In the genomic region with DNA sequence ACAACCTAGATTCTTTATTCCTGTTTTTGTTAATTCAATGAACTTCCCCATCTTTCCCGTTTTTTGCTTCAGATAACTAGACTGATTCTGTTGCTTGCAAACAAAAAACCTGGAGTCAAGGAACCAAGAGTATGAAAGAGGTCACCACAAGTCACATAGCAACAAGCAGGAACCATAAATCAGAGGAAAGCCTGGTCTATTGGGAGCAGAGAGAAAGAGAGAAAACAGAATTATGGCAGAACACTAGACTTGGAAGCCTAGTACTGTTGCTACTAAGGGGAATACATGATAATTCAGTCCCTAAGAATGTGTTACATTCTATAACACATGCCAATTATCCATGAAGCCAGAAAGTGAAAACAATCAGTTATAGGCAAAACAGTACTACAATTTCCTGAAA, we compare ENCODE assay signal across 15 cellular contexts.
A peak's percentile ranks its signal among the peaks of the same experiment; 100 is the strongest.
DNase-seq lines count a peak whose midpoint lies in the region; ATAC-seq and TF ChIP-seq lines count a peak whose summit lies in the region.
"Had no signal": no experiment of that assay in that cellular context is flagged by ENCODE, and none has a peak within 500 bp of the region (broad histone marks: within the 10 kb centered on the region; RNA-seq: fewer than 3 reads in every experiment).

No MANE protein-coding gene starts in this region.

- no peak overlapping the region for H2AFZ ChIP-seq in OCI-LY1 (ENCODE audit: low read length)

- no peaks in the 10 kb centered on the region for H3K27me3 ChIP-seq in OCI-LY1 (ENCODE audit: insufficient read depth, low read length)
- H3K27me3 ChIP-seq in neutrophil: no peaks in the 10 kb centered on the region

- H3K9me3 ChIP-seq in OCI-LY1 (ENCODE audit: low read length) (peaks cover 13% of the 10 kb centered on the region; the same call in 1 of the 2 replicates), neutrophil (no peaks in the 10 kb centered on the region)

- H3K9me2 ChIP-seq in OCI-LY1 (ENCODE audit: low read depth, low read length): no peaks in the 10 kb centered on the region

- no peak for TF ChIP-seq CTCF in OCI-LY1 (IDR thresholded peaks at IDR 0.05; ENCODE audit: low read length)
- TF ChIP-seq CTCF in fibroblast of mammary gland (conservative IDR thresholded peaks at IDR 0.05; ENCODE audit: control insufficient read depth, insufficient read depth, low read depth, low read length): no peak
- TF ChIP-seq CTCF in neutrophil (IDR thresholded peaks at IDR 0.05): no peak

- H3K4me3 ChIP-seq in OCI-LY1 (ENCODE audit: low read depth, low read length, poor library complexity, severe bottlenecking) (no peak overlapping the region), fibroblast of mammary gland (ENCODE audit: control insufficient read depth, low read depth, low read length) (no peak overlapping the region), neutrophil (ENCODE audit: low read depth in 1 of 2, low read length in 1 of 2) (no peak overlapping the region)

- peaks cover 98% of the 10 kb centered on the region for H3K79me2 ChIP-seq in OCI-LY1 (ENCODE audit: insufficient read depth, low read length)

- peak; percentile 40 for DNase-seq in CD1c-positive myeloid dendritic cell (ENCODE audit: extremely low spot score)
- DNase-seq in fibroblast of mammary gland (ENCODE audit: low read depth): peak; percentile 37
- DNase-seq in 8988T: no peak
- DNase-seq in NCI-H1092 (lab: John Stamatoyannopoulos, UW): no peak
- DNase-seq in effector CD4-positive, alpha-beta T cell: no peak
- DNase-seq: activated CD4-positive, alpha-beta T cell treated with anti-CD3 and anti-CD28 coated beads for 48 hours; activated T-cell treated with anti-CD3 and anti-CD28 coated beads, Interleukin-2, amount 50 U/mL, for 1 hour; C1 segment of cervical spinal cord; DMS79; kidney glomerular epithelial cell; retina had no signal

- H4K20me1 ChIP-seq in OCI-LY1 (ENCODE audit: insufficient read depth, low read length): 0 out of 2 replicates have a peak, but pooled peaks cover 2% of the 10 kb centered on the region

- H3K36me3 ChIP-seq in OCI-LY1 (ENCODE audit: insufficient read depth, low read length) (peaks cover 86% of the 10 kb centered on the region), neutrophil (no peaks in the 10 kb centered on the region)

- no peak for ATAC-seq in HG02571 (IDR thresholded peaks at IDR 0.05; ENCODE audit: unreplicated experiment)
- ATAC-seq: stimulated activated effector memory CD8-positive, alpha-beta T cell treated with anti-CD3 and anti-CD28 coated beads, Interleukin-12 subunit alpha, Interleukin-12 subunit beta, amount 100 ng/mL, for 72 hours had no signal

- H3K4me1 ChIP-seq in OCI-LY1 (ENCODE audit: insufficient read depth, low read length, severe bottlenecking) (peaks cover 36% of the 10 kb centered on the region), neutrophil (ENCODE audit: control insufficient read depth in 1 of 2, insufficient read depth in 1 of 2, low read depth in 1 of 2, low read length in 1 of 2) (peaks cover 23 to 27% of the 10 kb centered on the region in 2 experiments)

- no peak overlapping the region for H3K9ac ChIP-seq in OCI-LY1 (ENCODE audit: low read length)

- no peaks in the 10 kb centered on the region for H3F3A ChIP-seq in OCI-LY1 (ENCODE audit: insufficient read depth, low read length)

- H3K4me2 ChIP-seq in OCI-LY1 (ENCODE audit: low read length): no peak overlapping the region

- peak overlapping the region; percentile 25 for H3K27ac ChIP-seq in OCI-LY1 (ENCODE audit: low read depth, low read length, poor library complexity, severe bottlenecking)
- H3K27ac ChIP-seq in neutrophil: peak overlapping the region; percentile 53

Comparison
In these comparisons a context has a peak if more than half of its experiments do, and no peak if none do; other contexts are left out.
1. DNase-seq: peak in CD1c-positive myeloid dendritic cell (single experiment) and fibroblast of mammary gland (single experiment); none in 8988T (single experiment), NCI-H1092 (single experiment) and effector CD4-positive, alpha-beta T cell (single experiment).